8 cellular contexts compared by ENCODE assay signal in genomic region chr1:171252482-171252881, GRCh38. TPM values are rescaled to one million over a fixed set of nuclear protein-coding genes. Genes with fewer than 3 reads are reported as not detected.
DNase-seq lines count a peak whose midpoint lies in the region; ATAC-seq and TF ChIP-seq lines count a peak whose summit lies in the region.

No MANE protein-coding gene starts in this region.

- TF ChIP-seq CTCF in mucosa of descending colon (IDR thresholded peaks at IDR 0.05) (no peak), gastroesophageal sphincter (IDR thresholded peaks at IDR 0.05) (no peak)

- H3K4me3 ChIP-seq in mucosa of descending colon (no peak overlapping the region), gastroesophageal sphincter (no peak overlapping the region)

- intact Hi-C loops in mucosa of descending colon (cut with DNase I, micrococcal nuclease) = no loop called here

- ATAC-seq in GM18517 (IDR thresholded peaks at IDR 0.05; ENCODE audit: unreplicated experiment) (peak; percentile 71), GM21528 (IDR thresholded peaks at IDR 0.05; ENCODE audit: low FRiP score, unreplicated experiment) (peak; percentile 95), HG03521 (IDR thresholded peaks at IDR 0.05; ENCODE audit: unreplicated experiment) (peak; percentile 95), mucosa of descending colon (peak; percentile 43), gastroesophageal sphincter (no peak)

- no peak overlapping the region for H3K27ac ChIP-seq in gastroesophageal sphincter

- peaks cover 5% of the 10 kb centered on the region for H3K4me1 ChIP-seq in mucosa of descending colon (ENCODE audit: low read depth)
- H3K4me1 ChIP-seq in gastroesophageal sphincter = peaks cover 0 to 14% (median 0%) of the 10 kb centered on the region in 3 donors

- H3K36me3 ChIP-seq in mucosa of descending colon (ENCODE audit: low read depth) (no peaks in the 10 kb centered on the region), gastroesophageal sphincter (no peaks in the 10 kb centered on the region)

- DNase-seq in mucosa of descending colon (peak; percentile 24 to 53 (median 39)), G401 (ENCODE audit: low spot score) (no peak), DMS153 treated with DMSO at 0.1 percent for 48 hours (lab: John Stamatoyannopoulos, UW; ENCODE audit: unreplicated experiment) (no peak), NCI-H2227 (lab: John Stamatoyannopoulos, UW; ENCODE audit: unreplicated experiment) (no peak)

- WGBS in gastroesophageal sphincter (ENCODE audit: low coverage in 1 of 2), 2 donors = 78 to 100% methylated on average over 2 to 4 of the region's 5 CpGs

- H3K9me3 ChIP-seq in mucosa of descending colon (no peaks in the 10 kb centered on the region), gastroesophageal sphincter (no peaks in the 10 kb centered on the region)

- TF ChIP-seq EP300 in gastroesophageal sphincter (IDR thresholded peaks at IDR 0.05) = no peak

- in situ Hi-C loops in G401 (cut with HindIII; ENCODE audit: low sequenced_read_pairs) = no loop called here

- H3K27me3 ChIP-seq in gastroesophageal sphincter = peaks cover 42% of the 10 kb centered on the region

- TF ChIP-seq POLR2A in gastroesophageal sphincter (IDR thresholded peaks at IDR 0.05) = no peak

RNA-seq across cellular contexts. Expression of gene FMO1, which starts 4.2 kb away (rescaled TPM):
- total RNA-seq in mucosa of descending colon (not detected), gastroesophageal sphincter (under 1 TPM in 2 of 4 donors, not detected in 2; 0.12 to 0.81 TPM)
- total RNA-seq in G401 (2014; rRNA removed; shearing (Covaris generic)) = 83.2 and 83.8 TPM in 2 replicates

Comparison
In these comparisons a context has a peak if more than half of its experiments do, and no peak if none do; other contexts are left out.
1. DNase-seq: peak in mucosa of descending colon (3 of 3); none in G401 (single experiment), DMS153 treated with DMSO at 0.1 percent for 48 hours (single experiment) and NCI-H2227 (single experiment).
2. RNA of gene FMO1, which starts 4.2 kb away (total RNA-seq): 83.2 to 83.8 TPM in G401; not detected in mucosa of descending colon and 0.12 to 0.81 TPM in gastroesophageal sphincter; every median in the first group is over 10 times any median in the second.